ENCODE assay signal across 3 cellular contexts in genomic region chr20:31612271-31612640, GRCh38. TPM values are rescaled to one million over a fixed set of nuclear protein-coding genes. Genes with fewer than 3 reads are reported as not detected.
"Had no signal": no experiment of that assay in that cellular context is flagged by ENCODE, and none has a peak within 500 bp of the region (broad histone marks: within the 10 kb centered on the region; RNA-seq: fewer than 3 reads in every experiment).

No MANE protein-coding gene starts in this region.

RNA-seq across cellular contexts. Expression of gene COX4I2, which starts 25.5 kb away (rescaled TPM):
- total RNA-seq: foreskin keratinocyte; lung microvascular endothelial cell; naive thymus-derived CD8-positive, alpha-beta T cell had no signal
- polyA plus RNA-seq: foreskin keratinocyte; naive thymus-derived CD8-positive, alpha-beta T cell had no signal
